ENCODE assay signal across 8 cellular contexts in the genomic region with DNA sequence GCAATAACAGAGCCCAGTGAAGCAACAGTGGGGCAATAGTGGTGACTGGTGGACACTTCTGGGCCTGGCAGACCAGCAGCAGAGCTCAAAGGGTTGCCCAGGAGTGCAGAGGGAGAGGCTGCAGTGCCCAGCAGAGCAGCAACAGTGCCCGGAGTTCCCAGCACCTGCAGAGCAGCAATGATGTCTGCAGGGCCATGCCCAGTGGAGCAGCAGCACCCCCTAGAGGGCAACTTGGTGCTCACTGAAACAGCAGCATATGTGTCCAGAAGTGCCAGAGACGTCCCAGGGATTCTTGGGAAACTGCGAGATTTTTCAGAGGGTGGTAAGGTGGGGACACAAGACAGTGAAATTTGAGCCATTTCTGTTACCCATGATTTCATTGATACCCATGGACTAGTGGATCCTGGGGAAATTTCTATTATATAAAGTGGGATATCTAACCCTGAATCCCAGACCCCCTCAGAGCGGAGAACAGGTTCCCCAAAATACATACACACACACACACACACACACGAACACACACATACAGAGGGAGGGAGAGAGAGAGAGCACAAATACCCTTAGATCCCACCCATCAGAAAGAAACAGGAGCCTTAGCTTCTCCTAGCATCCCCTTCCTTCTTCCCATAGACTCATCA.
A peak's percentile ranks its signal among the peaks of the same experiment; 100 is the strongest.
DNase-seq lines count a peak whose midpoint lies in the region; ATAC-seq, FAIRE-seq and TF ChIP-seq lines count a peak whose summit lies in the region.

No MANE protein-coding gene starts in this region.

- TF ChIP-seq CTCF in AG09309 (IDR thresholded peaks at IDR 0.05; ENCODE audit: control insufficient read depth, insufficient read depth, low read depth, low read length, missing control alignments) (peak; percentile 98), WERI-Rb-1 (IDR thresholded peaks at IDR 0.05; ENCODE audit: low read depth, low read length) (peak; percentile 97), stomach (IDR thresholded peaks at IDR 0.05) (peak in 4 of 7 experiments; percentile 62 to 78 (median 68))

- TF ChIP-seq POLR2A in GM12892 (IDR thresholded peaks at IDR 0.05; ENCODE audit: low read depth, low read length) (no peak), stomach (IDR thresholded peaks at IDR 0.05) (no peak)

- H2BK120ac ChIP-seq in mesendoderm (ENCODE audit: low read depth, low read length): no peak overlapping the region

- no peak overlapping the region for H3K4me2 ChIP-seq in mesendoderm (ENCODE audit: low read length)

- H2AK5ac ChIP-seq in mesendoderm (ENCODE audit: low read length): no peak overlapping the region

- intact Hi-C loops in stomach (cut with DNase I; ENCODE audit: low total_unique reads): loop anchor here (5.0 kb wide), 2 partner anchors 486 to 961 kb away; no protein-coding TSS in a partner anchor

- ATAC-seq in GM19397 (IDR thresholded peaks at IDR 0.05; ENCODE audit: unreplicated experiment): no peak

- no peak overlapping the region for H3K56ac ChIP-seq in mesendoderm (ENCODE audit: low read length)

- peaks cover 75% of the 10 kb centered on the region for H3K27me3 ChIP-seq in WERI-Rb-1 (ENCODE audit: insufficient read depth, low read depth, severe bottlenecking)
- H3K27me3 ChIP-seq in mesendoderm (ENCODE audit: insufficient read depth, low read length, poor library complexity): no peaks in the 10 kb centered on the region
- peaks cover 0 to 43% (median 4%) of the 10 kb centered on the region in 3 donors for H3K27me3 ChIP-seq in stomach

- DNase-seq in AG09309 (ENCODE audit: low read depth) (peak; percentile 21), GM12892 (ENCODE audit: insufficient read length) (peak; percentile 55), NCI-H2107 treated with DMSO at 0.1 percent for 48 hours (lab: John Stamatoyannopoulos, UW; ENCODE audit: unreplicated experiment) (peak; percentile 41), WERI-Rb-1 (peak; percentile 72), mesendoderm (peak; percentile 75), stomach (peak; percentile 76)
- DNase-seq in effector CD8-positive, alpha-beta T cell (lab: John Stamatoyannopoulos, UW): peak; percentile 7

- no peaks in the 10 kb centered on the region for H3K4me1 ChIP-seq in mesendoderm (ENCODE audit: control insufficient read depth, low read depth, low read length)
- no peaks in the 10 kb centered on the region for H3K4me1 ChIP-seq in stomach

- no peak overlapping the region for H3K23ac ChIP-seq in mesendoderm (ENCODE audit: low read length)

- no peak overlapping the region for H2BK15ac ChIP-seq in mesendoderm (replicated peaks; ENCODE audit: low read depth)

- no peak overlapping the region for H3K9ac ChIP-seq in mesendoderm (ENCODE audit: low read length)

- no peak for TF ChIP-seq EP300 in stomach (IDR thresholded peaks at IDR 0.05)

- H2BK5ac ChIP-seq in mesendoderm (ENCODE audit: low read length): no peak overlapping the region

- no peak overlapping the region for H3K18ac ChIP-seq in mesendoderm (ENCODE audit: low read length)

- no peak overlapping the region for H3K4ac ChIP-seq in mesendoderm (ENCODE audit: low read depth, low read length)

- no peak overlapping the region for H3K4me3 ChIP-seq in AG09309 (ENCODE audit: control insufficient read depth, low read depth, low read length)
- no peak overlapping the region for H3K4me3 ChIP-seq in WERI-Rb-1 (ENCODE audit: low read depth, low read length)
- H3K4me3 ChIP-seq in mesendoderm (ENCODE audit: low read length): no peak overlapping the region
- H3K4me3 ChIP-seq in stomach: no peak overlapping the region

- WGBS in mesendoderm (ENCODE audit: extremely low coverage, insufficient coverage, low lambda C conversion rate): no CpG with 5 or more reads among the region's 5 CpGs
- WGBS in stomach, 5 donors: 21 to 33% (median 22%) methylated on average over 4 to 5 of the region's 5 CpGs

- H4K5ac ChIP-seq in mesendoderm (ENCODE audit: low read length): no peak overlapping the region

- H3K79me1 ChIP-seq in mesendoderm (ENCODE audit: low read length): no peaks in the 10 kb centered on the region

- H3K9me3 ChIP-seq in WERI-Rb-1 (ENCODE audit: severe bottlenecking) (no peaks in the 10 kb centered on the region), stomach (no peaks in the 10 kb centered on the region)

- no peak overlapping the region for H3K27ac ChIP-seq in WERI-Rb-1
- H3K27ac ChIP-seq in mesendoderm (ENCODE audit: low read depth, low read length): no peak overlapping the region
- no peak overlapping the region for H3K27ac ChIP-seq in stomach

- H4K8ac ChIP-seq in mesendoderm (ENCODE audit: low read depth, low read length): no peak overlapping the region

- peak; percentile 90 for FAIRE-seq in GM12892 (lab: Jason Lieb, UNC)

- no peaks in the 10 kb centered on the region for H3K79me2 ChIP-seq in mesendoderm (ENCODE audit: control insufficient read depth, insufficient read depth, low read length)

- no peaks in the 10 kb centered on the region for H3K36me3 ChIP-seq in WERI-Rb-1
- H3K36me3 ChIP-seq in mesendoderm (ENCODE audit: control insufficient read depth, insufficient read depth, low read length): no peaks in the 10 kb centered on the region
- no peaks in the 10 kb centered on the region for H3K36me3 ChIP-seq in stomach

Comparison
In these comparisons a context has a peak if more than half of its experiments do, and no peak if none do; other contexts are left out.
1. DNase-seq: peak in every context shown above with its lines; median percentile 76 in stomach; 75 in mesendoderm; 72 in WERI-Rb-1; 55 in GM12892; 41 in NCI-H2107 treated with DMSO at 0.1 percent for 48 hours; 21 in AG09309; 7 in effector CD8-positive, alpha-beta T cell.